Comparison of ENCODE assay signal across 8 cellular contexts in genomic region chr19:1026189-1027019, GRCh38. TPM values are rescaled to one million over a fixed set of nuclear protein-coding genes. Genes with fewer than 3 reads are reported as not detected.
DNase-seq lines count a peak whose midpoint lies in the region; ATAC-seq and TF ChIP-seq lines count a peak whose summit lies in the region.

Gene CNN2 (plus strand): TSS chr19:1026608. CDS start chr19:1026662, 54 bp downstream.

- H3K4me2 ChIP-seq in PC-9 (peak within 1 kb of the TSS; percentile 96), fibroblast of lung (ENCODE audit: extremely low read depth, insufficient read depth, low read length) (peak within 1 kb of the TSS; percentile 93)

- TF ChIP-seq EP300 in transverse colon (IDR thresholded peaks at IDR 0.05; ENCODE audit: low read depth), result no peak

- CTCF ChIA-PET in PC-9 (lab: Charles Lee), result no interaction called here

- no peak for TF ChIP-seq CTCF in GM12864 (IDR thresholded peaks at IDR 0.05; ENCODE audit: low read depth, low read length, missing control alignments)
- no peak for TF ChIP-seq CTCF in PC-9 (conservative IDR thresholded peaks at IDR 0.05)
- no peak for TF ChIP-seq CTCF in fibroblast of lung (conservative IDR thresholded peaks at IDR 0.05 in 1 of 2, IDR thresholded peaks at IDR 0.05 in 1 of 2; ENCODE audit: low read depth in 1 of 2, low read length in 2 of 2)
- no peak for TF ChIP-seq CTCF in transverse colon (IDR thresholded peaks at IDR 0.05)

- H3K4me1 ChIP-seq in PC-9 (replicated peaks; ENCODE audit: insufficient read depth) (peaks cover 9% of the 10 kb centered on the region; the same call in 1 of the 2 replicates), fibroblast of lung (ENCODE audit: control insufficient read depth, extremely low read depth, insufficient read depth, low read length) (peaks cover 10% of the 10 kb centered on the region), transverse colon (peaks cover 21 to 56% (median 41%) of the 10 kb centered on the region in 4 donors)

- TF ChIP-seq POLR2A in transverse colon (IDR thresholded peaks at IDR 0.05), result peak; percentile 83

- H3K79me2 ChIP-seq in PC-9 (ENCODE audit: low read depth), result peaks cover 29% of the 10 kb centered on the region
- peaks cover 44% of the 10 kb centered on the region for H3K79me2 ChIP-seq in fibroblast of lung (ENCODE audit: control insufficient read depth, insufficient read depth, low read length)

- in situ Hi-C loops in transverse colon (cut with MboI; ENCODE audit: low pct_ligation_motif_present in 1 of 4, low pct_unique_long_range_greater_than_20kb in 1 of 4, low sequenced_read_pairs in 3 of 4), result no loop called here

- H3K27me3 Mint-ChIP-seq in activated T-helper 2 cell treated with anti-CD3 and anti-CD28 coated beads, Interferon-gamma antibody, Interleukin-2, Interleukin-4, amounts not matched to agents 10 μg/mL and 5 μg/mL and 100 μg/mL, durations not matched to agents 14 hours and 24 hours and 36 hours (ENCODE audit: low read depth), result no peaks in the 10 kb centered on the region
- no peaks in the 10 kb centered on the region for H3K27me3 Mint-ChIP-seq in natural killer cell treated with Interleukin-12 subunit alpha and Interleukin-12 subunit beta and Interleukin-15 and Interleukin-18, amount 100 ng/mL, for 72 hours

- H3K27me3 ChIP-seq in PC-9 (ENCODE audit: insufficient read depth, low read depth) (no peaks in the 10 kb centered on the region), fibroblast of lung (ENCODE audit: control insufficient read depth, insufficient read depth, low read length) (no peaks in the 10 kb centered on the region), transverse colon (no peaks in the 10 kb centered on the region)

- peak within 1 kb of the TSS; percentile 32; the same call in 1 of the 2 replicates for H3K27ac ChIP-seq in PC-9
- H3K27ac ChIP-seq in fibroblast of lung (ENCODE audit: insufficient read depth, low read length), result peak within 1 kb of the TSS; percentile 95
- peak within 1 kb of the TSS; percentile 91 to 97 (median 94) for H3K27ac ChIP-seq in transverse colon

- peak within 1 kb of the TSS; percentile 77 for H3K4me3 ChIP-seq in GM12864 (ENCODE audit: low read depth, low read length)
- peak within 1 kb of the TSS; percentile 91 for H3K4me3 ChIP-seq in PC-9
- H3K4me3 ChIP-seq in fibroblast of lung (replicated peaks in 1 of 4; ENCODE audit: control extremely low read depth in 1 of 4, insufficient read depth in 1 of 4, low read depth in 3 of 4, low read length in 4 of 4), result peak within 1 kb of the TSS; percentile 76 to 97 (median 88)
- peak within 1 kb of the TSS; percentile 44 to 87 (median 72) for H3K4me3 ChIP-seq in transverse colon

- H3K4me1 Mint-ChIP-seq in activated T-helper 2 cell treated with anti-CD3 and anti-CD28 coated beads, Interferon-gamma antibody, Interleukin-2, Interleukin-4, amounts not matched to agents 10 μg/mL and 5 μg/mL and 100 μg/mL, durations not matched to agents 14 hours and 24 hours and 36 hours (ENCODE audit: low read depth), result peaks cover 20% of the 10 kb centered on the region
- H3K4me1 Mint-ChIP-seq in natural killer cell treated with Interleukin-12 subunit alpha and Interleukin-12 subunit beta and Interleukin-15 and Interleukin-18, amount 100 ng/mL, for 72 hours (ENCODE audit: low read depth in 2 of 2), result peaks cover 22 to 25% of the 10 kb centered on the region in 2 donors

- BruUV-seq in PC-9 (replicated peaks; lab: Mats Ljungman, UMichigan), result no TSS peak

- intact Hi-C loops in PC-9 (cut with micrococcal nuclease; ENCODE audit: unreplicated experiment), result no loop called here
- intact Hi-C loops in activated T-helper 2 cell treated with anti-CD3 and anti-CD28 coated beads, Interferon-gamma antibody, Interleukin-2, Interleukin-4, amounts not matched to agents 10 μg/mL and 5 μg/mL and 100 μg/mL, durations not matched to agents 14 hours and 24 hours and 36 hours (cut with micrococcal nuclease), result loop anchor here (2.0 to 5.0 kb wide), 3 partner anchors 41 to 166 kb away; partner anchors contain the start of genes ARHGAP45 and GPX4
- intact Hi-C loops in transverse colon (cut with DNase I; ENCODE audit: low total_unique reads), result loop anchor here (10.0 kb wide), 1 partner anchor 218 kb away; the partner anchor contains the start of genes ATP5F1D and MIDN

- H3K4me3 Mint-ChIP-seq in activated T-helper 2 cell treated with anti-CD3 and anti-CD28 coated beads, Interferon-gamma antibody, Interleukin-2, Interleukin-4, amounts not matched to agents 10 μg/mL and 5 μg/mL and 100 μg/mL, durations not matched to agents 14 hours and 24 hours and 36 hours (ENCODE audit: low read depth), result peak within 1 kb of the TSS; percentile 93
- peak within 1 kb of the TSS; percentile 88 for H3K4me3 Mint-ChIP-seq in natural killer cell treated with Interleukin-12 subunit alpha and Interleukin-12 subunit beta and Interleukin-15 and Interleukin-18, amount 100 ng/mL, for 72 hours

- no peaks in the 10 kb centered on the region for H3K9me2 ChIP-seq in PC-9 (ENCODE audit: insufficient read depth)

- H2AFZ ChIP-seq in PC-9, result peak within 1 kb of the TSS; percentile 80
- no peak within 1 kb of the TSS for H2AFZ ChIP-seq in fibroblast of lung (ENCODE audit: low read length)

- H3K27ac Mint-ChIP-seq in activated T-helper 2 cell treated with anti-CD3 and anti-CD28 coated beads, Interferon-gamma antibody, Interleukin-2, Interleukin-4, amounts not matched to agents 10 μg/mL and 5 μg/mL and 100 μg/mL, durations not matched to agents 14 hours and 24 hours and 36 hours, result peak within 1 kb of the TSS; percentile 83
- peak within 1 kb of the TSS; percentile 62 to 77 for H3K27ac Mint-ChIP-seq in natural killer cell treated with Interleukin-12 subunit alpha and Interleukin-12 subunit beta and Interleukin-15 and Interleukin-18, amount 100 ng/mL, for 72 hours

- peaks cover 17% of the 10 kb centered on the region for H3K36me3 Mint-ChIP-seq in activated T-helper 2 cell treated with anti-CD3 and anti-CD28 coated beads, Interferon-gamma antibody, Interleukin-2, Interleukin-4, amounts not matched to agents 10 μg/mL and 5 μg/mL and 100 μg/mL, durations not matched to agents 14 hours and 24 hours and 36 hours (ENCODE audit: low read depth)
- H3K36me3 Mint-ChIP-seq in natural killer cell treated with Interleukin-12 subunit alpha and Interleukin-12 subunit beta and Interleukin-15 and Interleukin-18, amount 100 ng/mL, for 72 hours, result no peaks in the 10 kb centered on the region

- peak; percentile 50 for ATAC-seq in HG02852 (IDR thresholded peaks at IDR 0.05; ENCODE audit: unreplicated experiment)
- ATAC-seq in natural killer cell treated with Interleukin-12 subunit alpha and Interleukin-12 subunit beta and Interleukin-15 and Interleukin-18, amount 100 ng/mL, for 72 hours, result peak; percentile 80 to 83

- DNase-seq in GM12864 (ENCODE audit: low read depth) (no peak), PC-9 (peak in 1 of 2 experiments; percentile 75), fibroblast of lung (ENCODE audit: low read depth in 2 of 2) (peak; percentile 77), transverse colon (peak; percentile 87), NCI-H187 treated with DMSO at 0.1 percent for 48 hours (lab: John Stamatoyannopoulos, UW) (no peak)
- DNase-seq in activated T-helper 2 cell treated with anti-CD3 and anti-CD28 coated beads, Interferon-gamma antibody, Interleukin-2, Interleukin-4, amounts not matched to agents 10 μg/mL and 5 μg/mL and 100 μg/mL, durations not matched to agents 14 hours and 24 hours and 36 hours (ENCODE audit: low spot score), result peak; percentile 72
- DNase-seq in natural killer cell treated with Interleukin-12 subunit alpha and Interleukin-12 subunit beta and Interleukin-15 and Interleukin-18, amount 100 ng/mL, for 72 hours (ENCODE audit: low spot score), result peak; percentile 80

- H4K20me1 ChIP-seq in PC-9 (ENCODE audit: insufficient read depth) (peaks cover 5% of the 10 kb centered on the region; the same call in 1 of the 2 replicates), fibroblast of lung (ENCODE audit: control insufficient read depth, extremely low read depth, insufficient read depth, low read length) (no peaks in the 10 kb centered on the region)

- H3K9me3 Mint-ChIP-seq in activated T-helper 2 cell treated with anti-CD3 and anti-CD28 coated beads, Interferon-gamma antibody, Interleukin-2, Interleukin-4, amounts not matched to agents 10 μg/mL and 5 μg/mL and 100 μg/mL, durations not matched to agents 14 hours and 24 hours and 36 hours, result no peaks in the 10 kb centered on the region
- H3K9me3 Mint-ChIP-seq in natural killer cell treated with Interleukin-12 subunit alpha and Interleukin-12 subunit beta and Interleukin-15 and Interleukin-18, amount 100 ng/mL, for 72 hours, result no peaks in the 10 kb centered on the region

- H3F3A ChIP-seq in PC-9 (ENCODE audit: insufficient read depth, low read depth), result peaks cover 40% of the 10 kb centered on the region

- H3K9me3 ChIP-seq in PC-9 (ENCODE audit: insufficient read depth, low read depth), result no peaks in the 10 kb centered on the region
- no peaks in the 10 kb centered on the region for H3K9me3 ChIP-seq in fibroblast of lung (ENCODE audit: control insufficient read depth, insufficient read depth, low read depth, low read length)
- no peaks in the 10 kb centered on the region for H3K9me3 ChIP-seq in transverse colon

- WGBS in transverse colon (ENCODE audit: low coverage in 1 of 2), 2 donors, result 0% methylated on average over 20 of the region's 72 CpGs; no CpG with 5 or more reads in 1 of the 2 donors

- POLR2A ChIA-PET in PC-9 (lab: Charles Lee; ENCODE audit: unreplicated experiment), result interaction anchor here (0.5 to 1.5 kb wide), 9 partner anchors 9 to 239 kb away, joined by 3 to 17 read pairs (median 6); partner anchors contain the start of gene ABCA7

- peak within 1 kb of the TSS; percentile 76 for H3K9ac ChIP-seq in fibroblast of lung (ENCODE audit: insufficient read depth, low read length)

- H3K36me3 ChIP-seq in PC-9 (ENCODE audit: low read depth) (no peaks in the 10 kb centered on the region), fibroblast of lung (ENCODE audit: control insufficient read depth, insufficient read depth, low read length) (peaks cover 10% of the 10 kb centered on the region), transverse colon (no peaks in the 10 kb centered on the region)

RNA-seq across cellular contexts. Expression of gene CNN2, which starts in this region (rescaled TPM):
- total RNA-seq in PC-9 (2021), result 168 and 206 TPM in 2 replicates
- total RNA-seq in activated T-helper 2 cell treated with anti-CD3 and anti-CD28 coated beads, Interferon-gamma antibody, Interleukin-2, Interleukin-4, amounts not matched to agents 10 μg/mL and 5 μg/mL and 100 μg/mL, durations not matched to agents 14 hours and 24 hours and 36 hours, result 160 and 163 TPM in 2 replicates
- 120 and 194 TPM in 2 replicates for total RNA-seq in fibroblast of lung
- polyA plus RNA-seq in fibroblast of lung, result 299 and 473 TPM in 2 replicates
- polyA plus RNA-seq in fibroblast of lung (2012), result 425 and 591 TPM in 2 replicates
- polyA minus RNA-seq in fibroblast of lung (ENCODE audit: low replicate concordance), result 987 and 1,445 TPM in 2 replicates
- 100 to 1,000 TPM; 119 to 141 TPM for total RNA-seq in natural killer cell treated with Interleukin-12 subunit alpha and Interleukin-12 subunit beta and Interleukin-15 and Interleukin-18, amount 100 ng/mL, for 72 hours
- total RNA-seq in transverse colon, result 10 to 100 TPM; 39.2 to 57.6 (median 48.2) TPM

Comparison
In these comparisons a context has a peak if more than half of its experiments do, and no peak if none do; other contexts are left out.
1. DNase-seq: peak in activated T-helper 2 cell treated with anti-CD3 and anti-CD28 coated beads, Interferon-gamma antibody, Interleukin-2, Interleukin-4, amounts not matched to agents 10 μg/mL and 5 μg/mL and 100 μg/mL, durations not matched to agents 14 hours and 24 hours and 36 hours (single experiment), fibroblast of lung (2 of 2), natural killer cell treated with Interleukin-12 subunit alpha and Interleukin-12 subunit beta and Interleukin-15 and Interleukin-18, amount 100 ng/mL, for 72 hours (single experiment) and transverse colon (single experiment); none in GM12864 (single experiment) and NCI-H187 treated with DMSO at 0.1 percent for 48 hours (single experiment).
2. H3K27ac ChIP-seq: peak in every context shown above with its lines; median percentile 95 in fibroblast of lung; 94 in transverse colon; 32 in PC-9.
3. Peak in every context shown above with its lines, with median percentiles within 50 percentile points of each other: H3K4me3 ChIP-seq.